Comparison of ENCODE assay signal across 1 cellular context in the genomic region with DNA sequence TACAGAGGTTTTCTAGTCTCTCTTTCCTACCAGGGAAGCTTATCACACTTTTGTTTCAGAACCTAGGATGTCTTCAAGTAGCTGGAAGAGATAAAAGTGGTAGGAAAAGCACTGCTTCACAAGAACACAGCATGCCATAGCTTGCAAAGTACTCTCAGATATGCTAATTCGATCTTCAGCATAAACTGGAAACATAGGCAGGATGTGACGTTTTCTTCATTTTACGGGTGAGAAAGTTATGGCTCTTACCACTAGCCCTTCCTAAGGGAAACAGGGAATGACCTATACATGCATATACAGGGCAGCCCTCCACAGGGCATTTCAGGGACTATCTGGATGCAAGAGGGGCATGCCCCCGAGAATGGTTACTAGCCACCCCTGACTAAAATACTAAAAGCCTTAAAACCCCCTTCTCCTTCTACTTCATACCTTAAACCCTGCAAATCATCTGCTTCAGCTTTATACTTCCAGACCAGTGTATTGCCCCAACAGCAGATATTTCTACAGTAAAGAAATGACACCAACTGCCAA.
TF ChIP-seq lines count a peak whose summit lies in the region.

No MANE protein-coding gene starts in this region.

TF ChIP-seq in WTC11, 78 proteins besides CTCF, POLR2A, EP300 and RAD21:
- TF ChIP-seq ATF1 (CRISPR knock-in tag; IDR thresholded peaks at IDR 0.05): no peak
- TF ChIP-seq, protein P1, sequence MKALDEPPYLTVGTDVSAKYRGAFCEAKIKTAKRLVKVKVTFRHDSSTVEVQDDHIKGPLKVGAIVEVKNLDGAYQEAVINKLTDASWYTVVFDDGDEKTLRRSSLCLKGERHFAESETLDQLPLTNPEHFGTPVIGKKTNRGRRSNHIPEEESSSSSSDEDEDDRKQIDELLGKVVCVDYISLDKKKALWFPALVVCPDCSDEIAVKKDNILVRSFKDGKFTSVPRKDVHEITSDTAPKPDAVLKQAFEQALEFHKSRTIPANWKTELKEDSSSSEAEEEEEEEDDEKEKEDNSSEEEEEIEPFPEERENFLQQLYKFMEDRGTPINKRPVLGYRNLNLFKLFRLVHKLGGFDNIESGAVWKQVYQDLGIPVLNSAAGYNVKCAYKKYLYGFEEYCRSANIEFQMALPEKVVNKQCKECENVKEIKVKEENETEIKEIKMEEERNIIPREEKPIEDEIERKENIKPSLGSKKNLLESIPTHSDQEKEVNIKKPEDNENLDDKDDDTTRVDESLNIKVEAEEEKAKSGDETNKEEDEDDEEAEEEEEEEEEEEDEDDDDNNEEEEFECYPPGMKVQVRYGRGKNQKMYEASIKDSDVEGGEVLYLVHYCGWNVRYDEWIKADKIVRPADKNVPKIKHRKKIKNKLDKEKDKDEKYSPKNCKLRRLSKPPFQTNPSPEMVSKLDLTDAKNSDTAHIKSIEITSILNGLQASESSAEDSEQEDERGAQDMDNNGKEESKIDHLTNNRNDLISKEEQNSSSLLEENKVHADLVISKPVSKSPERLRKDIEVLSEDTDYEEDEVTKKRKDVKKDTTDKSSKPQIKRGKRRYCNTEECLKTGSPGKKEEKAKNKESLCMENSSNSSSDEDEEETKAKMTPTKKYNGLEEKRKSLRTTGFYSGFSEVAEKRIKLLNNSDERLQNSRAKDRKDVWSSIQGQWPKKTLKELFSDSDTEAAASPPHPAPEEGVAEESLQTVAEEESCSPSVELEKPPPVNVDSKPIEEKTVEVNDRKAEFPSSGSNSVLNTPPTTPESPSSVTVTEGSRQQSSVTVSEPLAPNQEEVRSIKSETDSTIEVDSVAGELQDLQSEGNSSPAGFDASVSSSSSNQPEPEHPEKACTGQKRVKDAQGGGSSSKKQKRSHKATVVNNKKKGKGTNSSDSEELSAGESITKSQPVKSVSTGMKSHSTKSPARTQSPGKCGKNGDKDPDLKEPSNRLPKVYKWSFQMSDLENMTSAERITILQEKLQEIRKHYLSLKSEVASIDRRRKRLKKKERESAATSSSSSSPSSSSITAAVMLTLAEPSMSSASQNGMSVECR (CRISPR knock-in tag; IDR thresholded peaks at IDR 0.05; ENCODE audit: borderline replicate concordance): no peak
- TF ChIP-seq, protein P2, sequence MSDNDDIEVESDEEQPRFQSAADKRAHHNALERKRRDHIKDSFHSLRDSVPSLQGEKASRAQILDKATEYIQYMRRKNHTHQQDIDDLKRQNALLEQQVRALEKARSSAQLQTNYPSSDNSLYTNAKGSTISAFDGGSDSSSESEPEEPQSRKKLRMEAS (CRISPR knock-in tag; IDR thresholded peaks at IDR 0.05): no peak
- no peak for TF ChIP-seq TCF7 (CRISPR knock-in tag; IDR thresholded peaks at IDR 0.05; ENCODE audit: low read depth)
- TF ChIP-seq, protein P3, sequence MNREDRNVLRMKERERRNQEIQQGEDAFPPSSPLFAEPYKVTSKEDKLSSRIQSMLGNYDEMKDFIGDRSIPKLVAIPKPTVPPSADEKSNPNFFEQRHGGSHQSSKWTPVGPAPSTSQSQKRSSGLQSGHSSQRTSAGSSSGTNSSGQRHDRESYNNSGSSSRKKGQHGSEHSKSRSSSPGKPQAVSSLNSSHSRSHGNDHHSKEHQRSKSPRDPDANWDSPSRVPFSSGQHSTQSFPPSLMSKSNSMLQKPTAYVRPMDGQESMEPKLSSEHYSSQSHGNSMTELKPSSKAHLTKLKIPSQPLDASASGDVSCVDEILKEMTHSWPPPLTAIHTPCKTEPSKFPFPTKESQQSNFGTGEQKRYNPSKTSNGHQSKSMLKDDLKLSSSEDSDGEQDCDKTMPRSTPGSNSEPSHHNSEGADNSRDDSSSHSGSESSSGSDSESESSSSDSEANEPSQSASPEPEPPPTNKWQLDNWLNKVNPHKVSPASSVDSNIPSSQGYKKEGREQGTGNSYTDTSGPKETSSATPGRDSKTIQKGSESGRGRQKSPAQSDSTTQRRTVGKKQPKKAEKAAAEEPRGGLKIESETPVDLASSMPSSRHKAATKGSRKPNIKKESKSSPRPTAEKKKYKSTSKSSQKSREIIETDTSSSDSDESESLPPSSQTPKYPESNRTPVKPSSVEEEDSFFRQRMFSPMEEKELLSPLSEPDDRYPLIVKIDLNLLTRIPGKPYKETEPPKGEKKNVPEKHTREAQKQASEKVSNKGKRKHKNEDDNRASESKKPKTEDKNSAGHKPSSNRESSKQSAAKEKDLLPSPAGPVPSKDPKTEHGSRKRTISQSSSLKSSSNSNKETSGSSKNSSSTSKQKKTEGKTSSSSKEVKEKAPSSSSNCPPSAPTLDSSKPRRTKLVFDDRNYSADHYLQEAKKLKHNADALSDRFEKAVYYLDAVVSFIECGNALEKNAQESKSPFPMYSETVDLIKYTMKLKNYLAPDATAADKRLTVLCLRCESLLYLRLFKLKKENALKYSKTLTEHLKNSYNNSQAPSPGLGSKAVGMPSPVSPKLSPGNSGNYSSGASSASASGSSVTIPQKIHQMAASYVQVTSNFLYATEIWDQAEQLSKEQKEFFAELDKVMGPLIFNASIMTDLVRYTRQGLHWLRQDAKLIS (CRISPR knock-in tag; IDR thresholded peaks at IDR 0.05; ENCODE audit: borderline replicate concordance): no peak
- no peak for TF ChIP-seq JAZF1 (CRISPR knock-in tag; IDR thresholded peaks at IDR 0.05)
- TF ChIP-seq, protein P4, sequence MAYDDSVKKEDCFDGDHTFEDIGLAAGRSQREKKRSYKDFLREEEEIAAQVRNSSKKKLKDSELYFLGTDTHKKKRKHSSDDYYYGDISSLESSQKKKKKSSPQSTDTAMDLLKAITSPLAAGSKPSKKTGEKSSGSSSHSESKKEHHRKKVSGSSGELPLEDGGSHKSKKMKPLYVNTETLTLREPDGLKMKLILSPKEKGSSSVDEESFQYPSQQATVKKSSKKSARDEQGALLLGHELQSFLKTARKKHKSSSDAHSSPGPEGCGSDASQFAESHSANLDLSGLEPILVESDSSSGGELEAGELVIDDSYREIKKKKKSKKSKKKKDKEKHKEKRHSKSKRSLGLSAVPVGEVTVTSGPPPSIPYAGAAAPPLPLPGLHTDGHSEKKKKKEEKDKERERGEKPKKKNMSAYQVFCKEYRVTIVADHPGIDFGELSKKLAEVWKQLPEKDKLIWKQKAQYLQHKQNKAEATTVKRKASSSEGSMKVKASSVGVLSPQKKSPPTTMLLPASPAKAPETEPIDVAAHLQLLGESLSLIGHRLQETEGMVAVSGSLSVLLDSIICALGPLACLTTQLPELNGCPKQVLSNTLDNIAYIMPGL (CRISPR knock-in tag; IDR thresholded peaks at IDR 0.05): no peak
- TF ChIP-seq NFYB (CRISPR knock-in tag; conservative IDR thresholded peaks at IDR 0.05; ENCODE audit: low read depth): no peak
- TF ChIP-seq TEAD4 (CRISPR knock-in tag; IDR thresholded peaks at IDR 0.05): no peak
- no peak for TF ChIP-seq ETV6 (CRISPR knock-in tag; IDR thresholded peaks at IDR 0.05)
